9 cellular contexts compared by ENCODE assay signal in genomic region chr1:241612533-241613505, GRCh38. TPM values are rescaled to one million over a fixed set of nuclear protein-coding genes. Genes with fewer than 3 reads are reported as not detected.
DNase-seq lines count a peak whose midpoint lies in the region; ATAC-seq and TF ChIP-seq lines count a peak whose summit lies in the region.
"Had no signal": no experiment of that assay in that cellular context is flagged by ENCODE, and none has a peak within 500 bp of the region (broad histone marks: within the 10 kb centered on the region; RNA-seq: fewer than 3 reads in every experiment).

No MANE protein-coding gene starts in this region.

- DNase-seq in AG10803 (ENCODE audit: low read depth) (peak; percentile 82), NB4 (ENCODE audit: low read depth) (peak; percentile 25), breast epithelium (ENCODE audit: low spot score in 2 of 2) (no peak), mucosa of gallbladder (ENCODE audit: low spot score) (peak; percentile 27), left ventricle myocardium superior (no peak), NCI-H1930 (lab: John Stamatoyannopoulos, UW) (no peak)
- no peak for DNase-seq in stimulated activated CD4-positive, alpha-beta T cell treated with anti-CD3 and anti-CD28 coated beads, Interleukin-2, amount 100 ng/mL, for 24 hours
- DNase-seq: hippocampal formation had no signal

- no peaks in the 10 kb centered on the region for H3K9me3 ChIP-seq in breast epithelium

- H3K4me1 ChIP-seq in breast epithelium: no peaks in the 10 kb centered on the region

- TF ChIP-seq CTCF in AG10803 (conservative IDR thresholded peaks at IDR 0.05; ENCODE audit: low read length) (no peak), NB4 (IDR thresholded peaks at IDR 0.05; ENCODE audit: low read depth, low read length) (no peak), breast epithelium (IDR thresholded peaks at IDR 0.05) (no peak)

- no peaks in the 10 kb centered on the region for H3K36me3 ChIP-seq in breast epithelium

- no peak overlapping the region for H3K4me3 ChIP-seq in AG10803 (ENCODE audit: low read length)
- H3K4me3 ChIP-seq in NB4 (ENCODE audit: low read depth, low read length): no peak overlapping the region
- no peak overlapping the region for H3K4me3 ChIP-seq in breast epithelium

- no peaks in the 10 kb centered on the region for H3K27me3 ChIP-seq in breast epithelium

- no peak for TF ChIP-seq POLR2A in NB4 (IDR thresholded peaks at IDR 0.05; ENCODE audit: extremely low read depth, insufficient read length)
- TF ChIP-seq POLR2A in breast epithelium (IDR thresholded peaks at IDR 0.05): no peak

- ATAC-seq in left ventricle myocardium superior (no peak), HG03457 (IDR thresholded peaks at IDR 0.05; ENCODE audit: unreplicated experiment) (no peak)

- intact Hi-C loops in breast epithelium (cut with DNase I; ENCODE audit: low total_unique reads) (no loop called here), left ventricle myocardium superior (cut with micrococcal nuclease) (loop anchor here (10.0 kb wide), 1 partner anchor 232 kb away; the partner anchor contains the start of gene EXO1)

- peak overlapping the region; percentile 47 to 60 for H3K27ac ChIP-seq in breast epithelium

RNA-seq across cellular contexts. Expression of gene CHML, which starts 27.4 kb away (rescaled TPM):
- total RNA-seq in breast epithelium (1 to 10 TPM; 6.4 to 7.5 (median 7.2) TPM), mucosa of gallbladder (10.8 TPM), left ventricle myocardium superior (6.0 TPM)

RNA-seq across cellular contexts. Expression of gene OPN3, which starts 27.4 kb away (rescaled TPM):
- total RNA-seq in breast epithelium: 10 to 100 TPM; 12.0 to 22.4 (median 16.1) TPM
- total RNA-seq in mucosa of gallbladder: 13.0 TPM
- 4.3 TPM for total RNA-seq in left ventricle myocardium superior

RNA-seq across cellular contexts. Expression of gene WDR64, which starts 39.3 kb away (rescaled TPM):
- total RNA-seq in breast epithelium (not detected), mucosa of gallbladder (not detected), left ventricle myocardium superior (not detected)

Comparison
In these comparisons a context has a peak if more than half of its experiments do, and no peak if none do; other contexts are left out.
1. DNase-seq: peak in AG10803 (single experiment), NB4 (single experiment) and mucosa of gallbladder (single experiment); none in breast epithelium (0 of 2), left ventricle myocardium superior (single experiment), stimulated activated CD4-positive, alpha-beta T cell treated with anti-CD3 and anti-CD28 coated beads, Interleukin-2, amount 100 ng/mL, for 24 hours (0 of 2) and NCI-H1930 (0 of 2).